Comparison of ENCODE assay signal across 2 cellular contexts in genomic region chr5:1244976-1245375, GRCh38.
TF ChIP-seq lines count a peak whose summit lies in the region.

No MANE protein-coding gene starts in this region.

TF ChIP-seq in HEK293T, 16 proteins besides CTCF, POLR2A, EP300 and RAD21:
- TF ChIP-seq BHLHE40 (IDR thresholded peaks at IDR 0.05; ENCODE audit: borderline replicate concordance) (no peak), SP1 (IDR thresholded peaks at IDR 0.05) (no peak)

TF ChIP-seq in HepG2, 621 proteins besides CTCF, POLR2A, EP300 and RAD21:
- TF ChIP-seq HNRNPL (IDR thresholded peaks at IDR 0.05; ENCODE audit: low read depth, low read length) (0 out of 2 replicates have a peak, but pooled peaks have one; percentile 37), STAG1 (CRISPR knock-in tag; IDR thresholded peaks at IDR 0.05) (peak; percentile 61), REST (IDR thresholded peaks at IDR 0.05; ENCODE audit: borderline replicate concordance in 1 of 2, low read depth in 1 of 2, low read length in 2 of 2) (0 out of 4 replicates have a peak, but pooled peaks of 1 of the 2 experiments have one; percentile 8), ZNF775 (CRISPR knock-in tag; IDR thresholded peaks at IDR 0.05; ENCODE audit: borderline replicate concordance) (no peak), ZNF773 (CRISPR knock-in tag; IDR thresholded peaks at IDR 0.05; ENCODE audit: borderline replicate concordance) (no peak)
